In the genomic region with DNA sequence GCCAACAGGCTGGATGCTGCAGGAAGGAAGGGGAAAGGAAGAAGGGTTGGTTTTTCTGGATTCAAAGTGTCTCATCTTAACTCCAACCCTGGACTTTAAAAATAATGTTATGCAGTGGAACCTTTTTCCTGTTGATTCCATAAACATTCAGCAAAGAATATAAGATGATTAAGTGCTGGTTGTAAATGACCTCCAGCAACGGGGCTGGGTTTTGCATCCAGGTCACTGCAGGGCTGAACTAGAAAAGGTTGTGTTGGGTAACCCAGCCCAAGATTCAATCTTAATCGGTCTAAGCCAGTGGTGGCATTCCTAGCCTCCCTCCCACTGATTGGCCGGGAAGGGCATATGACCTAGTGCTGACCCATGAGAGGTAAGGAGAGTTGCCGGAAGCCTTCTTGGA, we compare ENCODE assay signal across 20 cellular contexts. TPM values are rescaled to one million over a fixed set of nuclear protein-coding genes. Genes with fewer than 3 reads are reported as not detected.
DNase-seq lines count a peak whose midpoint lies in the region; ATAC-seq and TF ChIP-seq lines count a peak whose summit lies in the region.
"Had no signal": no experiment of that assay in that cellular context is flagged by ENCODE, and none has a peak within 500 bp of the region (broad histone marks: within the 10 kb centered on the region; RNA-seq: fewer than 3 reads in every experiment).

No MANE protein-coding gene starts in this region.

- H3K79me2 ChIP-seq in neural progenitor cell (ENCODE audit: low read depth): no peaks in the 10 kb centered on the region

- H3K27me3 ChIP-seq in neural progenitor cell: peaks cover 15% of the 10 kb centered on the region
- no peaks in the 10 kb centered on the region for H3K27me3 ChIP-seq in vagina
- H3K27me3 ChIP-seq in left ventricle myocardium inferior (ENCODE audit: low read depth): no peaks in the 10 kb centered on the region
- H3K27me3 ChIP-seq: BLaER1 treated with 17β-estradiol and CSF1 and Interleukin-3, amounts not matched to agents 10 nM and 100 nM had no signal

- no peaks in the 10 kb centered on the region for H3K9me3 Mint-ChIP-seq in natural killer cell treated with Interleukin-12 subunit alpha and Interleukin-12 subunit beta and Interleukin-15 and Interleukin-18, amount 100 ng/mL, for 72 hours
- H3K9me3 Mint-ChIP-seq in natural killer cell (no peaks in the 10 kb centered on the region), WTC11 (no peaks in the 10 kb centered on the region; the same call in 1 of the 2 replicates), neural progenitor cell (no peaks in the 10 kb centered on the region)
- H3K9me3 Mint-ChIP-seq: HFFc6 had no signal

- DNase-seq in natural killer cell treated with Interleukin-12 subunit alpha and Interleukin-12 subunit beta and Interleukin-15 and Interleukin-18, amount 100 ng/mL, for 72 hours (ENCODE audit: low spot score): no peak
- DNase-seq in natural killer cell (no peak), WTC11 (ENCODE audit: low spot score) (no peak), neural progenitor cell (ENCODE audit: low spot score) (no peak), vagina (ENCODE audit: extremely low spot score in 2 of 2) (no peak), left ventricle myocardium inferior (no peak)
- no peak for DNase-seq in stimulated activated CD4-positive, alpha-beta T cell treated with anti-CD3 and anti-CD28 coated beads, Interleukin-12 subunit alpha, Interleukin-12 subunit beta, amount 100 ng/mL, for 4 hours
- DNase-seq: 8988T, COR-L47, HFFc6, KG1, MM.1S, NCI-H1105 treated with DMSO at 0.1 percent for 48 hours, NCI-H187, NCI-H446, Right ventricle myocardium superior had no signal

- peak overlapping the region; percentile 81 for H3K4me3 Mint-ChIP-seq in natural killer cell treated with Interleukin-12 subunit alpha and Interleukin-12 subunit beta and Interleukin-15 and Interleukin-18, amount 100 ng/mL, for 72 hours
- no peak overlapping the region for H3K4me3 Mint-ChIP-seq in natural killer cell
- no peak overlapping the region for H3K4me3 Mint-ChIP-seq in WTC11
- H3K4me3 Mint-ChIP-seq in neural progenitor cell: no peak overlapping the region

- TF ChIP-seq CTCF in natural killer cell (IDR thresholded peaks at IDR 0.05) (no peak), WTC11 (IDR thresholded peaks at IDR 0.05) (no peak), neural progenitor cell (IDR thresholded peaks at IDR 0.05) (no peak), vagina (IDR thresholded peaks at IDR 0.05) (no peak), left ventricle myocardium inferior (IDR thresholded peaks at IDR 0.05; ENCODE audit: borderline replicate concordance) (no peak)

- peaks cover 10 to 16% of the 10 kb centered on the region in 2 donors for H3K4me1 Mint-ChIP-seq in natural killer cell treated with Interleukin-12 subunit alpha and Interleukin-12 subunit beta and Interleukin-15 and Interleukin-18, amount 100 ng/mL, for 72 hours (ENCODE audit: low read depth in 2 of 2)
- H3K4me1 Mint-ChIP-seq in natural killer cell: peaks cover 15 to 18% of the 10 kb centered on the region in 2 donors
- peaks cover 16% of the 10 kb centered on the region for H3K4me1 Mint-ChIP-seq in WTC11
- peaks cover 7% of the 10 kb centered on the region for H3K4me1 Mint-ChIP-seq in neural progenitor cell

- H3K4me1 ChIP-seq in neural progenitor cell (no peaks in the 10 kb centered on the region), vagina (peaks cover 10% of the 10 kb centered on the region), left ventricle myocardium inferior (peaks cover 8% of the 10 kb centered on the region)

- H4K20me1 ChIP-seq in neural progenitor cell (ENCODE audit: low read depth): no peaks in the 10 kb centered on the region
- H4K20me1 ChIP-seq: BLaER1 treated with 17β-estradiol and CSF1 and Interleukin-3, amounts not matched to agents 10 nM and 100 nM had no signal

- CTCF ChIA-PET in WTC11 (lab: Charles Lee): interaction anchor here (0.8 to 0.9 kb wide), 2 partner anchors 15 to 135 kb away, joined by 3 to 5 read pairs; no protein-coding TSS in a partner anchor

- H3K27ac Mint-ChIP-seq in natural killer cell treated with Interleukin-12 subunit alpha and Interleukin-12 subunit beta and Interleukin-15 and Interleukin-18, amount 100 ng/mL, for 72 hours: peak overlapping the region in 1 of 2 donors; percentile 90
- H3K27ac Mint-ChIP-seq in natural killer cell: no peak overlapping the region
- no peak overlapping the region for H3K27ac Mint-ChIP-seq in WTC11
- H3K27ac Mint-ChIP-seq in neural progenitor cell: peak overlapping the region; percentile 69
- H3K27ac Mint-ChIP-seq: HFFc6 had no signal

- H3F3A ChIP-seq in neural progenitor cell (ENCODE audit: low read depth): peaks cover 6% of the 10 kb centered on the region

- H3K4me3 ChIP-seq in neural progenitor cell (no peak overlapping the region), vagina (no peak overlapping the region), left ventricle myocardium inferior (no peak overlapping the region)

- H3K36me3 ChIP-seq in neural progenitor cell (no peaks in the 10 kb centered on the region), vagina (no peaks in the 10 kb centered on the region), left ventricle myocardium inferior (no peaks in the 10 kb centered on the region)
- H3K36me3 ChIP-seq: BLaER1 treated with 17β-estradiol and CSF1 and Interleukin-3, amounts not matched to agents 10 nM and 100 nM had no signal

- no peaks in the 10 kb centered on the region for H3K27me3 Mint-ChIP-seq in natural killer cell treated with Interleukin-12 subunit alpha and Interleukin-12 subunit beta and Interleukin-15 and Interleukin-18, amount 100 ng/mL, for 72 hours
- no peaks in the 10 kb centered on the region for H3K27me3 Mint-ChIP-seq in natural killer cell (ENCODE audit: low read depth in 2 of 2)
- H3K27me3 Mint-ChIP-seq in WTC11 (ENCODE audit: low read depth): peaks cover 14% of the 10 kb centered on the region
- H3K27me3 Mint-ChIP-seq in neural progenitor cell (ENCODE audit: insufficient read depth, low read depth): peaks cover 5% of the 10 kb centered on the region

- no peaks in the 10 kb centered on the region for H3K36me3 Mint-ChIP-seq in natural killer cell treated with Interleukin-12 subunit alpha and Interleukin-12 subunit beta and Interleukin-15 and Interleukin-18, amount 100 ng/mL, for 72 hours
- H3K36me3 Mint-ChIP-seq in natural killer cell (no peaks in the 10 kb centered on the region), WTC11 (no peaks in the 10 kb centered on the region), neural progenitor cell (no peaks in the 10 kb centered on the region)

- intact Hi-C loops in natural killer cell (cut with micrococcal nuclease): no loop called here
- intact Hi-C loops in vagina (cut with DNase I): loop anchor here (5.0 kb wide), 1 partner anchor 343 kb away; no protein-coding TSS in a partner anchor
- intact Hi-C loops in left ventricle myocardium inferior (cut with micrococcal nuclease): no loop called here

- no peak for TF ChIP-seq POLR2A in vagina (IDR thresholded peaks at IDR 0.05)

- no peak overlapping the region for H3K9ac ChIP-seq in neural progenitor cell
- H3K9ac ChIP-seq: BLaER1 treated with 17β-estradiol and CSF1 and Interleukin-3, amounts not matched to agents 10 nM and 100 nM had no signal

- no peak overlapping the region for H3K4me2 ChIP-seq in neural progenitor cell

- H3K9me3 ChIP-seq in neural progenitor cell (ENCODE audit: low read depth): no peaks in the 10 kb centered on the region
- H3K9me3 ChIP-seq in vagina: no peaks in the 10 kb centered on the region
- H3K9me3 ChIP-seq in left ventricle myocardium inferior (replicated peaks): no peaks in the 10 kb centered on the region
- H3K9me3 ChIP-seq: BLaER1 treated with 17β-estradiol and CSF1 and Interleukin-3, amounts not matched to agents 10 nM and 100 nM had no signal

- POLR2A ChIA-PET in WTC11 (lab: Charles Lee): no interaction called here

- H3K27ac ChIP-seq in neural progenitor cell: no peak overlapping the region
- H3K27ac ChIP-seq in vagina: no peak overlapping the region
- H3K27ac ChIP-seq in left ventricle myocardium inferior (replicated peaks): no peak overlapping the region

- peak overlapping the region; percentile 26 for H2AFZ ChIP-seq in neural progenitor cell (replicated peaks)

- no peak for ATAC-seq in natural killer cell treated with Interleukin-12 subunit alpha and Interleukin-12 subunit beta and Interleukin-15 and Interleukin-18, amount 100 ng/mL, for 72 hours
- ATAC-seq in natural killer cell (no peak), WTC11 (0 out of 2 replicates have a peak, but pooled peaks have one; percentile 6), GM19455 (IDR thresholded peaks at IDR 0.05; ENCODE audit: unreplicated experiment) (no peak)
- ATAC-seq: Panc1, SK-N-SH treated with all-trans-retinoic acid at 6 μM for 48 hours had no signal

TF ChIP-seq in WTC11, 78 proteins besides CTCF, POLR2A, EP300 and RAD21:
- TF ChIP-seq E2F1 (CRISPR knock-in tag; IDR thresholded peaks at IDR 0.05) (no peak), CDX4 (CRISPR knock-in tag; IDR thresholded peaks at IDR 0.05; ENCODE audit: borderline replicate concordance) (no peak), USF1 (CRISPR knock-in tag; IDR thresholded peaks at IDR 0.05) (peak; percentile 38; the same call in 1 of the 2 replicates)
TF ChIP-seq in WTC11: peak in this region for 1.

RNA-seq across cellular contexts. Expression of gene PLCG2, which starts 34.2 kb away (rescaled TPM):
- 100 to 1,000 TPM in 1 of 2 donors, 10 to 100 TPM in 1; 73.4 to 101 TPM for total RNA-seq in natural killer cell treated with Interleukin-12 subunit alpha and Interleukin-12 subunit beta and Interleukin-15 and Interleukin-18, amount 100 ng/mL, for 72 hours
- 100 to 1,000 TPM; 250 to 298 (median 285) TPM for total RNA-seq in natural killer cell
- 7.0 to 8.7 TPM (median 8.6 TPM) in 3 replicates for total RNA-seq in WTC11 (2021)
- 2.7 and 5.0 TPM in 2 replicates for total RNA-seq in neural progenitor cell (ENCODE audit: low replicate concordance)
- total RNA-seq in vagina: 14.2 TPM
- 5.6 TPM for total RNA-seq in left ventricle myocardium inferior
